In the genomic region with DNA sequence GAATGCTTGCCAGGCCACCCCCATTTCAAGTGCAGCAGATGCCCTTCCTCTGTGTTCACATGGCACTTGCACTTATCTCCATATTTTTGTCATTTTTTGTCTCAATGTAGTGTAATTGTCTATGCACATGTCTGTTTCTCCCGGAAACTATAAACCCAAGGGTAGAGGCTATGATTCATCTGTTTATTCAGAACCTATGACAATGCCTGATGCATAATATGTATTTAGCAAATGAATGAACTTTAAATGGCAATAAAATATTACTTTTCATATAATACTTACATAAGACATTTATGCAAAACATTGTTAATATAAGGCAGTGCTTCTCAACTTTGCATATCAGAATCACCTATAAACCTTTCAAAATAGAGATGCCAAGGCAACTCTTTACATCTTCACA, we compare ENCODE assay signal across 32 cellular contexts. TPM values are rescaled to one million over a fixed set of nuclear protein-coding genes. Genes with fewer than 3 reads are reported as not detected.
DNase-seq lines count a peak whose midpoint lies in the region; ATAC-seq, FAIRE-seq and TF ChIP-seq lines count a peak whose summit lies in the region.
"Had no signal": no experiment of that assay in that cellular context is flagged by ENCODE, and none has a peak within 500 bp of the region (broad histone marks: within the 10 kb centered on the region; RNA-seq: fewer than 3 reads in every experiment).

No MANE protein-coding gene starts in this region.

- H3K9me2 ChIP-seq in PC-9 (ENCODE audit: insufficient read depth), result no peaks in the 10 kb centered on the region

- no peak for FAIRE-seq in GM12891 (lab: Jason Lieb, UNC)
- FAIRE-seq: A204.1, GM12878, urothelium cell line had no signal

- TF ChIP-seq POLR2A in GM12891 (IDR thresholded peaks at IDR 0.05; ENCODE audit: low read depth, low read length), result no peak

- no TSS peak for BruUV-seq in A673 (replicated peaks; lab: Mats Ljungman, UMichigan)
- no TSS peak for BruUV-seq in PC-9 (replicated peaks; lab: Mats Ljungman, UMichigan)

- peak; percentile 25 for DNase-seq in A673 (ENCODE audit: low spot score)
- DNase-seq in HCEC 1CT, result peak; percentile 64
- peak in 1 of 2 experiments; percentile 54 for DNase-seq in PC-9
- no peak for DNase-seq in foreskin keratinocyte
- no peak for DNase-seq in GM12891 (ENCODE audit: insufficient read length, low spot score)
- DNase-seq in CD1c-positive myeloid dendritic cell (ENCODE audit: extremely low spot score), result no peak
- no peak for DNase-seq in NCI-H1694 (lab: John Stamatoyannopoulos, UW)
- DNase-seq in NCI-H226, result no peak
- DNase-seq: activated CD4-positive, alpha-beta T cell treated with anti-CD3 and anti-CD28 coated beads, Interleukin-2, amount 50 U/mL, for 48 hours; activated CD4-positive, CD25-positive, alpha-beta regulatory T cell; activated CD8-positive, alpha-beta memory T cell treated with anti-CD3 and anti-CD28 coated beads, Interleukin-2, amount 50 U/mL, for 48 hours; anterior cingulate cortex; BE2C; dermis blood vessel endothelial cell; DMS79 treated with DMSO at 0.1 percent for 48 hours; heart left ventricle; HFFc6; left cardiac atrium; naive B cell; NCI-H146; NCI-H2171; NCI-H524 treated with DMSO at 0.1 percent for 48 hours; nucleus accumbens; stimulated activated CD4-positive, alpha-beta T cell treated with anti-CD3 and anti-CD28 coated beads, Interleukin-1b, Interleukin-23, amount 100 ng/mL, for 48 hours had no signal

- peaks cover 14% of the 10 kb centered on the region for H3K4me1 ChIP-seq in A673 (ENCODE audit: insufficient read depth, low read length, poor library complexity, severe bottlenecking)
- H3K4me1 ChIP-seq in PC-9 (replicated peaks; ENCODE audit: insufficient read depth), result peaks cover 41% of the 10 kb centered on the region
- H3K4me1 ChIP-seq in foreskin keratinocyte, result peaks cover 13% of the 10 kb centered on the region
- H3K4me1 ChIP-seq: BE2C, heart left ventricle had no signal

- CTCF ChIA-PET in A673 (lab: Charles Lee) (no interaction called here), PC-9 (lab: Charles Lee) (no interaction called here)

- peak; percentile 65 for ATAC-seq in foreskin keratinocyte
- ATAC-seq: activated naive CD4-positive, alpha-beta T cell treated with anti-CD3 and anti-CD28 coated beads, Interleukin-2, amount 50 U/mL, for 72 hours; activated T-helper 17 cell treated with anti-CD3 and anti-CD28 coated beads, Interleukin-2, amount 50 U/mL, for 72 hours; GM12878; heart left ventricle; left cardiac atrium; stimulated activated memory B cell treated with anti-CD40 and anti-IgM and Interleukin-4, amounts not matched to agents 10 μg/mL and 1 μg/mL and 100 μg/mL, for 72 hours had no signal

- no peak overlapping the region for H2AFZ ChIP-seq in PC-9

- H3K27me3 ChIP-seq in A673 (replicated peaks; ENCODE audit: insufficient read depth, low read depth, low read length, poor library complexity), result no peaks in the 10 kb centered on the region
- no peaks in the 10 kb centered on the region for H3K27me3 ChIP-seq in PC-9 (ENCODE audit: insufficient read depth, low read depth)
- no peaks in the 10 kb centered on the region for H3K27me3 ChIP-seq in foreskin keratinocyte
- H3K27me3 ChIP-seq: BE2C, heart left ventricle, suprapubic skin had no signal

- no peak for TF ChIP-seq CTCF in A673 (conservative IDR thresholded peaks at IDR 0.05; ENCODE audit: low read depth, low read length)
- no peak for TF ChIP-seq CTCF in PC-9 (conservative IDR thresholded peaks at IDR 0.05)
- no peak for TF ChIP-seq CTCF in foreskin keratinocyte (conservative IDR thresholded peaks at IDR 0.05)

- H4K20me1 ChIP-seq in PC-9 (ENCODE audit: insufficient read depth), result no peaks in the 10 kb centered on the region

- 0 out of 2 replicates have a peak overlapping the region, but pooled peaks have one; percentile 7 for H3K4me2 ChIP-seq in PC-9

- H3K27ac ChIP-seq in A673 (ENCODE audit: low read depth, low read length, poor library complexity, severe bottlenecking) (no peak overlapping the region), PC-9 (no peak overlapping the region), foreskin keratinocyte (no peak overlapping the region)
- H3K27ac ChIP-seq: heart left ventricle, skin epidermis, suprapubic skin had no signal

- peaks cover 43% of the 10 kb centered on the region for H3K79me2 ChIP-seq in PC-9 (ENCODE audit: low read depth)

- H3K9me3 ChIP-seq in A673 (ENCODE audit: low read depth, low read length, poor library complexity, severe bottlenecking) (no peaks in the 10 kb centered on the region), PC-9 (ENCODE audit: insufficient read depth, low read depth) (no peaks in the 10 kb centered on the region)
- H3K9me3 ChIP-seq: BE2C, heart left ventricle, suprapubic skin had no signal

- intact Hi-C loops in A673 (cut with micrococcal nuclease; ENCODE audit: unreplicated experiment), result no loop called here
- intact Hi-C loops in PC-9 (cut with micrococcal nuclease; ENCODE audit: unreplicated experiment), result no loop called here

- H3K36me3 ChIP-seq in A673 (ENCODE audit: insufficient read depth, low read length, poor library complexity, severe bottlenecking) (no peaks in the 10 kb centered on the region), PC-9 (ENCODE audit: low read depth) (no peaks in the 10 kb centered on the region; the same call in 1 of the 2 replicates)
- H3K36me3 ChIP-seq: BE2C, heart left ventricle, suprapubic skin had no signal

- POLR2A ChIA-PET in A673 (lab: Charles Lee; ENCODE audit: low non-redundant PET), result no interaction called here
- POLR2A ChIA-PET in PC-9 (lab: Charles Lee; ENCODE audit: unreplicated experiment), result no interaction called here

- H3K4me3 ChIP-seq in A673 (ENCODE audit: low read depth, low read length, poor library complexity, severe bottlenecking) (no peak overlapping the region), PC-9 (no peak overlapping the region)
- H3K4me3 ChIP-seq: heart left ventricle, skin epidermis, suprapubic skin had no signal

- H3F3A ChIP-seq in PC-9 (ENCODE audit: insufficient read depth, low read depth), result peaks cover 4% of the 10 kb centered on the region

TF ChIP-seq in GM12891, 5 proteins besides CTCF, POLR2A, EP300 and RAD21:
- no peak for TF ChIP-seq SPI1 (IDR thresholded peaks at IDR 0.05; ENCODE audit: low read depth, low read length)
- TF ChIP-seq TAF1 (IDR thresholded peaks at IDR 0.05; ENCODE audit: low read depth, low read length), result no peak
- no peak for TF ChIP-seq POU2F2 (IDR thresholded peaks at IDR 0.05; ENCODE audit: low read depth, low read length)
- no peak for TF ChIP-seq POLR2AphosphoS5 (IDR thresholded peaks at IDR 0.05; ENCODE audit: low read depth, low read length)
- TF ChIP-seq PAX5 (IDR thresholded peaks at IDR 0.05; ENCODE audit: insufficient read depth, low read length, severe bottlenecking), result no peak

RNA-seq across cellular contexts. Expression of a gene that starts 6.7 kb away (rescaled TPM):
- total RNA-seq in A673 (2021) (44.2 and 50.8 TPM in 2 replicates), PC-9 (2021) (80.0 and 109 TPM in 2 replicates), foreskin keratinocyte (60.7 and 61.9 TPM in 2 replicates)
- 30.1 and 34.7 TPM in 2 replicates for polyA plus RNA-seq in foreskin keratinocyte
- 74.0 TPM for polyA plus RNA-seq in GM12891 (2012; ENCODE audit: low read depth, missing spikeins)

Comparison
In these comparisons a context has a peak if more than half of its experiments do, and no peak if none do; other contexts are left out.
1. DNase-seq: peak in A673 (single experiment) and HCEC 1CT (single experiment); none in foreskin keratinocyte (0 of 2), GM12891 (single experiment), CD1c-positive myeloid dendritic cell (single experiment), NCI-H1694 (single experiment) and NCI-H226 (single experiment).